1 cellular context compared by ENCODE assay signal in the genomic region with DNA sequence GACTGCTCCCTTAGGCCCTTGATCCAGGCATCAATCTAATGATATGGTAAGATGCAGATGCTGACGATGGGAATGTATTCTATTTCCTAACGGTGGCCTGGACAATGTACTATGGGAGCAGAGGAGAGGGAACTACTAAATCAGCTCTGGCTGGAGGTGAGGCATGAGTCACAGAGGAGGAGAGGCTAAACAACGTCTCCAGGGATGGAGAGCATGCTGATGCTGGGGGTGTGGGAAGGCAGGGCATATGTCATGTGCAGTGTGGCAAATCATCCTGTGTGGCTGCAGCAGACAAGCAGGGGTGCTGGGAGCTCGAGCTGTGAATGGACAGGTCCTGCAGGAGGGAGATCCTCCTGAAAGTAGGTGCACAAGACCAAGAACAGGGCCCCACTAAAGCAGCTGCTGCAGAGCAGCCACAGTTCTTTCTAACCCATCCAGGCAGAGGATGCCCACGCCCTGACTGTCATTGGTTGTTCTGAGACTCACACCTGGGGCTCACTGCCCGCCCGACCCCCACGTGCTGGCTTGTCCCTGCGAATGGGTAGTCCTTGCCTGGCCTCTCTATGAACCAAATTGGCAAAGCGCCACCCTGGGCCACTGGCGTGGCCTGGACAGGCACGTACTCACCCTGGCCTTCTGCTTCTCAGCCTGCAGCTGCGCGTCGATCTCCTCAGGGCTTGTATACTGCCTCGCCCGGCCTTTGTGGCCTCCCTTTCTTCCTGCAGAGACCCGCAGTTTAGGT.
TF ChIP-seq lines count a peak whose summit lies in the region.

No MANE protein-coding gene starts in this region.

TF ChIP-seq in GM12878, 131 proteins besides CTCF, POLR2A, EP300 and RAD21:
- TF ChIP-seq ZNF24 (IDR thresholded peaks at IDR 0.05) = no peak
- TF ChIP-seq, protein P1, sequence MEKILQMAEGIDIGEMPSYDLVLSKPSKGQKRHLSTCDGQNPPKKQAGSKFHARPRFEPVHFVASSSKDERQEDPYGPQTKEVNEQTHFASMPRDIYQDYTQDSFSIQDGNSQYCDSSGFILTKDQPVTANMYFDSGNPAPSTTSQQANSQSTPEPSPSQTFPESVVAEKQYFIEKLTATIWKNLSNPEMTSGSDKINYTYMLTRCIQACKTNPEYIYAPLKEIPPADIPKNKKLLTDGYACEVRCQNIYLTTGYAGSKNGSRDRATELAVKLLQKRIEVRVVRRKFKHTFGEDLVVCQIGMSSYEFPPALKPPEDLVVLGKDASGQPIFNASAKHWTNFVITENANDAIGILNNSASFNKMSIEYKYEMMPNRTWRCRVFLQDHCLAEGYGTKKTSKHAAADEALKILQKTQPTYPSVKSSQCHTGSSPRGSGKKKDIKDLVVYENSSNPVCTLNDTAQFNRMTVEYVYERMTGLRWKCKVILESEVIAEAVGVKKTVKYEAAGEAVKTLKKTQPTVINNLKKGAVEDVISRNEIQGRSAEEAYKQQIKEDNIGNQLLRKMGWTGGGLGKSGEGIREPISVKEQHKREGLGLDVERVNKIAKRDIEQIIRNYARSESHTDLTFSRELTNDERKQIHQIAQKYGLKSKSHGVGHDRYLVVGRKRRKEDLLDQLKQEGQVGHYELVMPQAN (conservative IDR thresholded peaks at IDR 0.05) = no peak
- TF ChIP-seq, protein P2, sequence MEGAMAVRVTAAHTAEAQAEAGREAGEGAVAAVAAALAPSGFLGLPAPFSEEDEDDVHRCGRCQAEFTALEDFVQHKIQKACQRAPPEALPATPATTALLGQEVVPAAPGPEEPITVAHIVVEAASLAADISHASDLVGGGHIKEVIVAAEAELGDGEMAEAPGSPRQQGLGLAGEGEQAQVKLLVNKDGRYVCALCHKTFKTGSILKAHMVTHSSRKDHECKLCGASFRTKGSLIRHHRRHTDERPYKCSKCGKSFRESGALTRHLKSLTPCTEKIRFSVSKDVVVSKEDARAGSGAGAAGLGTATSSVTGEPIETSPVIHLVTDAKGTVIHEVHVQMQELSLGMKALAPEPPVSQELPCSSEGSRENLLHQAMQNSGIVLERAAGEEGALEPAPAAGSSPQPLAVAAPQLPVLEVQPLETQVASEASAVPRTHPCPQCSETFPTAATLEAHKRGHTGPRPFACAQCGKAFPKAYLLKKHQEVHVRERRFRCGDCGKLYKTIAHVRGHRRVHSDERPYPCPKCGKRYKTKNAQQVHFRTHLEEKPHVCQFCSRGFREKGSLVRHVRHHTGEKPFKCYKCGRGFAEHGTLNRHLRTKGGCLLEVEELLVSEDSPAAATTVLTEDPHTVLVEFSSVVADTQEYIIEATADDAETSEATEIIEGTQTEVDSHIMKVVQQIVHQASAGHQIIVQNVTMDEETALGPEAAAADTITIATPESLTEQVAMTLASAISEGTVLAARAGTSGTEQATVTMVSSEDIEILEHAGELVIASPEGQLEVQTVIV (IDR thresholded peaks at IDR 0.05; ENCODE audit: borderline replicate concordance, partially characterized antibody) = no peak
